Comparison of ENCODE assay signal across 19 cellular contexts in genomic region chr2:1995584-1995983, GRCh38.
DNase-seq lines count a peak whose midpoint lies in the region; ATAC-seq, FAIRE-seq and TF ChIP-seq lines count a peak whose summit lies in the region.
"Had no signal": no experiment of that assay in that cellular context is flagged by ENCODE, and none has a peak within 500 bp of the region (broad histone marks: within the 10 kb centered on the region; RNA-seq: fewer than 3 reads in every experiment).

No MANE protein-coding gene starts in this region.

- peaks cover 6% of the 10 kb centered on the region for H3K4me1 Mint-ChIP-seq in GM23338
- peaks cover 20% of the 10 kb centered on the region for H3K4me1 Mint-ChIP-seq in activated naive CD8-positive, alpha-beta T cell treated with anti-CD3 and anti-CD28 coated beads, Interleukin-2, amount 10 ng/mL, durations not matched to agents 7 days and 5 days
- H3K4me1 Mint-ChIP-seq in naive thymus-derived CD4-positive, alpha-beta T cell, result peaks cover 13 to 54% (median 42%) of the 10 kb centered on the region in 7 donors
- H3K4me1 Mint-ChIP-seq in CD8-positive, alpha-beta memory T cell, result peaks cover 3 to 12% (median 11%) of the 10 kb centered on the region in 3 donors

- H3K9me3 ChIP-seq in BLaER1, result peaks cover 8% of the 10 kb centered on the region; the same call in 1 of the 2 replicates
- H3K9me3 ChIP-seq in naive thymus-derived CD4-positive, alpha-beta T cell (ENCODE audit: control insufficient read depth in 2 of 3, low read length in 3 of 3), result no peaks in the 10 kb centered on the region
- no peaks in the 10 kb centered on the region for H3K9me3 ChIP-seq in CD8-positive, alpha-beta memory T cell (ENCODE audit: low read length)
- H3K9me3 ChIP-seq: esophagus squamous epithelium, suprapubic skin had no signal

- H3K4me3 Mint-ChIP-seq in GM23338, result no peak overlapping the region
- H3K4me3 Mint-ChIP-seq in activated naive CD8-positive, alpha-beta T cell treated with anti-CD3 and anti-CD28 coated beads, Interleukin-2, amount 10 ng/mL, durations not matched to agents 7 days and 5 days, result peak overlapping the region; percentile 10
- peak overlapping the region; percentile 14 to 81 (median 58) for H3K4me3 Mint-ChIP-seq in naive thymus-derived CD4-positive, alpha-beta T cell
- peak overlapping the region in 2 of 7 donors; percentile 12 to 69 for H3K4me3 Mint-ChIP-seq in CD8-positive, alpha-beta memory T cell
- H3K4me3 Mint-ChIP-seq: HFFc6 had no signal

- H3K4me1 ChIP-seq in BLaER1, result peaks cover 99% of the 10 kb centered on the region
- no peaks in the 10 kb centered on the region for H3K4me1 ChIP-seq in GM23338 (ENCODE audit: insufficient read depth)
- H3K4me1 ChIP-seq in naive thymus-derived CD4-positive, alpha-beta T cell (ENCODE audit: control insufficient read depth in 2 of 2, insufficient read depth in 2 of 2, low read length in 2 of 2), result peaks cover 0 to 25% of the 10 kb centered on the region in 2 donors
- peaks cover 16% of the 10 kb centered on the region for H3K4me1 ChIP-seq in CD8-positive, alpha-beta memory T cell (ENCODE audit: insufficient read depth, low read length)

- POLR2A ChIA-PET in activated naive CD8-positive, alpha-beta T cell treated with anti-CD3 and anti-CD28 coated beads, Interleukin-2, amount 10 ng/mL, durations not matched to agents 7 days and 5 days (lab: Charles Lee), result no interaction called here
- POLR2A ChIA-PET in naive thymus-derived CD4-positive, alpha-beta T cell (lab: Charles Lee), result no interaction called here
- POLR2A ChIA-PET in CD8-positive, alpha-beta memory T cell (lab: Charles Lee), result no interaction called here

- no peak for TF ChIP-seq POLR2A in GM12892 (IDR thresholded peaks at IDR 0.05; ENCODE audit: low read depth, low read length)

- H3K4me3 ChIP-seq in BLaER1 (peak overlapping the region; percentile 40), GM23338 (no peak overlapping the region)
- no peak overlapping the region for H3K4me3 ChIP-seq in naive thymus-derived CD4-positive, alpha-beta T cell (ENCODE audit: low read length)
- no peak overlapping the region for H3K4me3 ChIP-seq in CD8-positive, alpha-beta memory T cell (ENCODE audit: low read length)
- H3K4me3 ChIP-seq: esophagus squamous epithelium, PC-9, suprapubic skin had no signal

- H3K9me3 Mint-ChIP-seq in GM23338, result peaks cover 4% of the 10 kb centered on the region; the same call in 1 of the 3 replicates
- peaks cover 5% of the 10 kb centered on the region for H3K9me3 Mint-ChIP-seq in activated naive CD8-positive, alpha-beta T cell treated with anti-CD3 and anti-CD28 coated beads, Interleukin-2, amount 10 ng/mL, durations not matched to agents 7 days and 5 days
- H3K9me3 Mint-ChIP-seq in naive thymus-derived CD4-positive, alpha-beta T cell, result peaks cover 0 to 6% (median 0%) of the 10 kb centered on the region in 11 donors
- H3K9me3 Mint-ChIP-seq in CD8-positive, alpha-beta memory T cell, result peaks cover 0 to 7% (median 2%) of the 10 kb centered on the region in 5 donors

- DNase-seq in GM23338 (ENCODE audit: low spot score) (no peak), NCI-H82 (lab: John Stamatoyannopoulos, UW) (no peak), GM12892 (ENCODE audit: insufficient read length) (no peak)
- DNase-seq in activated naive CD8-positive, alpha-beta T cell treated with anti-CD3 and anti-CD28 coated beads, Interleukin-2, amount 10 ng/mL, durations not matched to agents 7 days and 5 days, result peak; percentile 37
- DNase-seq in naive thymus-derived CD4-positive, alpha-beta T cell, result no peak
- no peak for DNase-seq in CD8-positive, alpha-beta memory T cell
- DNase-seq: activated CD4-positive, CD25-positive, alpha-beta regulatory T cell treated with anti-CD3 and anti-CD28 coated beads, Interleukin-2, amount 50 U/mL, for 72 hours; activated CD8-positive, alpha-beta memory T cell treated with anti-CD3 and anti-CD28 coated beads, Interleukin-2, amount 50 U/mL, for 4 hours; central memory CD4-positive, alpha-beta T cell; effector CD4-positive, alpha-beta T cell; esophagus squamous epithelium; HFFc6; IMR-90; NCI-H146; PC-9; T1000 had no signal

- intact Hi-C loops in naive thymus-derived CD4-positive, alpha-beta T cell (cut with micrococcal nuclease), result no loop called here

- peaks cover 2% of the 10 kb centered on the region; the same call in 2 of the 3 replicates for H3K36me3 Mint-ChIP-seq in GM23338 (ENCODE audit: low read depth)
- peaks cover 2% of the 10 kb centered on the region for H3K36me3 Mint-ChIP-seq in activated naive CD8-positive, alpha-beta T cell treated with anti-CD3 and anti-CD28 coated beads, Interleukin-2, amount 10 ng/mL, durations not matched to agents 7 days and 5 days
- H3K36me3 Mint-ChIP-seq in naive thymus-derived CD4-positive, alpha-beta T cell, result peaks cover 0 to 3% (median 0%) of the 10 kb centered on the region in 5 donors
- no peaks in the 10 kb centered on the region for H3K36me3 Mint-ChIP-seq in CD8-positive, alpha-beta memory T cell

- H3K27ac Mint-ChIP-seq in GM23338, result no peak overlapping the region
- peak overlapping the region; percentile 34 for H3K27ac Mint-ChIP-seq in activated naive CD8-positive, alpha-beta T cell treated with anti-CD3 and anti-CD28 coated beads, Interleukin-2, amount 10 ng/mL, durations not matched to agents 7 days and 5 days
- H3K27ac Mint-ChIP-seq in naive thymus-derived CD4-positive, alpha-beta T cell, result peak overlapping the region in 6 of 9 donors; percentile 1 to 53 (median 14)
- H3K27ac Mint-ChIP-seq in CD8-positive, alpha-beta memory T cell, result peak overlapping the region in 1 of 8 donors; percentile 14
- H3K27ac Mint-ChIP-seq: HFFc6 had no signal

- no peak for ATAC-seq in GM23338
- peak; percentile 61 for ATAC-seq in activated naive CD8-positive, alpha-beta T cell treated with anti-CD3 and anti-CD28 coated beads, Interleukin-2, amount 10 ng/mL, durations not matched to agents 7 days and 5 days (ENCODE audit: low read depth)
- ATAC-seq in naive thymus-derived CD4-positive, alpha-beta T cell, result peak; percentile 24

- no peaks in the 10 kb centered on the region for H4K20me1 ChIP-seq in BLaER1
- H4K20me1 ChIP-seq in GM23338 (replicated peaks; ENCODE audit: insufficient read depth), result no peaks in the 10 kb centered on the region

- H3K4me2 ChIP-seq in BLaER1 (peak overlapping the region; percentile 89), GM23338 (no peak overlapping the region)
- H3K4me2 ChIP-seq: PC-9 had no signal

- H3K36me3 ChIP-seq in BLaER1, result no peaks in the 10 kb centered on the region
- H3K36me3 ChIP-seq in GM23338 (ENCODE audit: insufficient read depth), result no peaks in the 10 kb centered on the region
- H3K36me3 ChIP-seq in naive thymus-derived CD4-positive, alpha-beta T cell (ENCODE audit: control insufficient read depth in 2 of 3, insufficient read depth in 3 of 3, low read length in 3 of 3), result no peaks in the 10 kb centered on the region
- no peaks in the 10 kb centered on the region for H3K36me3 ChIP-seq in CD8-positive, alpha-beta memory T cell (ENCODE audit: insufficient read depth, low read length)
- H3K36me3 ChIP-seq: esophagus squamous epithelium, suprapubic skin had no signal

- H3K27me3 Mint-ChIP-seq in GM23338 (ENCODE audit: insufficient read depth, low read depth, poor library complexity), result peaks cover 8% of the 10 kb centered on the region
- H3K27me3 Mint-ChIP-seq in activated naive CD8-positive, alpha-beta T cell treated with anti-CD3 and anti-CD28 coated beads, Interleukin-2, amount 10 ng/mL, durations not matched to agents 7 days and 5 days, result peaks cover 57% of the 10 kb centered on the region
- H3K27me3 Mint-ChIP-seq in naive thymus-derived CD4-positive, alpha-beta T cell, result peaks cover 13 to 55% (median 46%) of the 10 kb centered on the region in 5 donors
- H3K27me3 Mint-ChIP-seq in CD8-positive, alpha-beta memory T cell, result peaks cover 11 to 42% of the 10 kb centered on the region in 2 donors

- peak overlapping the region; percentile 72; the same call in 1 of the 2 replicates for H2AFZ ChIP-seq in GM23338
- H2AFZ ChIP-seq: PC-9 had no signal

- no peak for TF ChIP-seq CTCF in GM23338 (conservative IDR thresholded peaks at IDR 0.05; ENCODE audit: low read depth in 2 of 2)

- FAIRE-seq in GM12892 (lab: Jason Lieb, UNC), result no peak

- H3K27ac ChIP-seq in BLaER1 (no peak overlapping the region), GM23338 (ENCODE audit: low read depth) (no peak overlapping the region)
- H3K27ac ChIP-seq in naive thymus-derived CD4-positive, alpha-beta T cell (ENCODE audit: low read depth, low read length), result no peak overlapping the region
- H3K27ac ChIP-seq in CD8-positive, alpha-beta memory T cell (ENCODE audit: low read depth, low read length), result no peak overlapping the region
- H3K27ac ChIP-seq: esophagus squamous epithelium, HL-60, PC-9, suprapubic skin had no signal

- H3K9me2 ChIP-seq in GM23338 (ENCODE audit: insufficient read depth), result 0 out of 2 replicates have a peak, but pooled peaks cover under 1% of the 10 kb centered on the region

- H3K79me2 ChIP-seq in GM23338 (replicated peaks; ENCODE audit: insufficient read depth), result no peaks in the 10 kb centered on the region

- CTCF ChIA-PET in naive thymus-derived CD4-positive, alpha-beta T cell (lab: Charles Lee), result no interaction called here
- CTCF ChIA-PET in CD8-positive, alpha-beta memory T cell (lab: Charles Lee), result no interaction called here

- H3F3A ChIP-seq in GM23338 (replicated peaks; ENCODE audit: low read depth), result no peaks in the 10 kb centered on the region

- H3K27me3 ChIP-seq in BLaER1, result no peaks in the 10 kb centered on the region
- H3K27me3 ChIP-seq in GM23338 (ENCODE audit: insufficient read depth), result no peaks in the 10 kb centered on the region
- H3K27me3 ChIP-seq in naive thymus-derived CD4-positive, alpha-beta T cell (ENCODE audit: control insufficient read depth in 2 of 2, insufficient read depth in 2 of 2, low read length in 2 of 2), result no peaks in the 10 kb centered on the region
- H3K27me3 ChIP-seq in CD8-positive, alpha-beta memory T cell (ENCODE audit: insufficient read depth, low read length, poor library complexity, severe bottlenecking), result no peaks in the 10 kb centered on the region

- H3K9ac ChIP-seq in BLaER1, result no peak overlapping the region

TF ChIP-seq in GM23338, 12 proteins besides CTCF, POLR2A, EP300 and RAD21:
- no peak for TF ChIP-seq NANOG (IDR thresholded peaks at IDR 0.05; ENCODE audit: borderline replicate concordance)
